Comparison of ENCODE assay signal across 25 cellular contexts in genomic region chr6:148905111-148905870, GRCh38.
"Had no signal": no experiment of that assay in that cellular context is flagged by ENCODE, and none has a peak within 500 bp of the region (broad histone marks: within the 10 kb centered on the region; RNA-seq: fewer than 3 reads in every experiment).

No MANE protein-coding gene starts in this region.

- H3K27ac Mint-ChIP-seq: activated CD4-positive, alpha-beta T cell treated with anti-CD3 and anti-CD28 coated beads for 36 hours; activated CD8-positive, alpha-beta memory T cell treated with anti-CD3 and anti-CD28 coated beads, Interleukin-2, amount 10 ng/mL, durations not matched to agents 7 days and 5 days; activated CD8-positive, alpha-beta T cell treated with anti-CD3 and anti-CD28 coated beads, Interleukin-2, amount 10 ng/mL, durations not matched to agents 7 days and 5 days; activated naive CD8-positive, alpha-beta T cell; activated T-helper 2 cell treated with anti-CD3 and anti-CD28 coated beads, Interferon-gamma antibody, Interleukin-2, Interleukin-4, amounts not matched to agents 10 μg/mL and 5 μg/mL and 100 μg/mL, durations not matched to agents 14 hours and 24 hours and 36 hours; T-helper 2 cell treated with Interferon-gamma antibody and Interleukin-4, amounts not matched to agents 5 μg/mL and 100 μg/mL, for 36 hours had no signal

- ATAC-seq: activated CD4-positive, alpha-beta T cell treated with anti-CD3 and anti-CD28 coated beads for 36 hours; activated CD8-positive, alpha-beta memory T cell treated with anti-CD3 and anti-CD28 coated beads, Interleukin-2, amount 10 ng/mL, durations not matched to agents 7 days and 5 days; activated CD8-positive, alpha-beta T cell treated with anti-CD3 and anti-CD28 coated beads, Interleukin-2, amount 10 ng/mL, durations not matched to agents 7 days and 5 days; effector memory CD8-positive, alpha-beta T cell; gastroesophageal sphincter; lower lobe of right lung; mucosa of descending colon; pancreas; stimulated activated naive CD8-positive, alpha-beta T cell treated with anti-CD3 and anti-CD28 coated beads, Interleukin-15, Interleukin-2, amounts not matched to agents 100 U/mL and 50 U/mL, for 24 hours had no signal

- H3K4me3 Mint-ChIP-seq: activated CD4-positive, alpha-beta T cell treated with anti-CD3 and anti-CD28 coated beads for 36 hours; activated CD8-positive, alpha-beta memory T cell treated with anti-CD3 and anti-CD28 coated beads, Interleukin-2, amount 10 ng/mL, durations not matched to agents 7 days and 5 days; activated CD8-positive, alpha-beta T cell treated with anti-CD3 and anti-CD28 coated beads, Interleukin-2, amount 10 ng/mL, durations not matched to agents 7 days and 5 days; activated naive CD8-positive, alpha-beta T cell; effector memory CD8-positive, alpha-beta T cell; nephron; T-helper 2 cell treated with Interferon-gamma antibody and Interleukin-4, amounts not matched to agents 5 μg/mL and 100 μg/mL, for 36 hours had no signal

- H3K4me1 Mint-ChIP-seq: activated CD4-positive, alpha-beta T cell treated with anti-CD3 and anti-CD28 coated beads for 36 hours; activated CD8-positive, alpha-beta memory T cell treated with anti-CD3 and anti-CD28 coated beads, Interleukin-2, amount 10 ng/mL, durations not matched to agents 7 days and 5 days had no signal

- H3K27me3 Mint-ChIP-seq: activated CD4-positive, alpha-beta T cell treated with anti-CD3 and anti-CD28 coated beads for 36 hours; activated naive CD8-positive, alpha-beta T cell; effector memory CD8-positive, alpha-beta T cell had no signal

- H3K9me3 Mint-ChIP-seq: activated T-helper 2 cell treated with anti-CD3 and anti-CD28 coated beads, Interferon-gamma antibody, Interleukin-2, Interleukin-4, amounts not matched to agents 10 μg/mL and 5 μg/mL and 100 μg/mL, durations not matched to agents 14 hours and 24 hours and 36 hours; nephron; T-helper 2 cell treated with Interferon-gamma antibody and Interleukin-4, amounts not matched to agents 5 μg/mL and 100 μg/mL, for 36 hours had no signal

- H3K36me3 Mint-ChIP-seq: activated CD8-positive, alpha-beta memory T cell treated with anti-CD3 and anti-CD28 coated beads, Interleukin-2, amount 10 ng/mL, durations not matched to agents 7 days and 5 days had no signal

- DNase-seq: activated CD4-positive, alpha-beta T cell treated with anti-CD3 and anti-CD28 coated beads for 36 hours; activated CD4-positive, CD25-positive, alpha-beta regulatory T cell; activated CD8-positive, alpha-beta memory T cell treated with anti-CD3 and anti-CD28 coated beads, Interleukin-2, amount 10 ng/mL, durations not matched to agents 7 days and 5 days; activated CD8-positive, alpha-beta T cell treated with anti-CD3 and anti-CD28 coated beads, Interleukin-2, amount 10 ng/mL, durations not matched to agents 7 days and 5 days; activated naive CD4-positive, alpha-beta T cell; activated T-cell treated with anti-CD3 and anti-CD28 coated beads, Interleukin-2, amount 50 U/mL, for 48 hours; cerebellar nuclear complex; effector memory CD8-positive, alpha-beta T cell; erythroblast; hippocampal formation; lower lobe of right lung; mucosa of descending colon; nucleus accumbens; pancreas; retina; stimulated activated CD4-positive, alpha-beta T cell treated with anti-CD3 and anti-CD28 coated beads, Interleukin-2, amount 100 ng/mL, for 24 hours; stimulated activated naive CD8-positive, alpha-beta T cell treated with anti-CD3 and anti-CD28 coated beads, Interleukin-15, Interleukin-2, amounts not matched to agents 100 U/mL and 50 U/mL, for 24 hours; T-helper 1 cell; testis; transverse colon had no signal
